1 cellular context compared by ENCODE assay signal in the genomic region with DNA sequence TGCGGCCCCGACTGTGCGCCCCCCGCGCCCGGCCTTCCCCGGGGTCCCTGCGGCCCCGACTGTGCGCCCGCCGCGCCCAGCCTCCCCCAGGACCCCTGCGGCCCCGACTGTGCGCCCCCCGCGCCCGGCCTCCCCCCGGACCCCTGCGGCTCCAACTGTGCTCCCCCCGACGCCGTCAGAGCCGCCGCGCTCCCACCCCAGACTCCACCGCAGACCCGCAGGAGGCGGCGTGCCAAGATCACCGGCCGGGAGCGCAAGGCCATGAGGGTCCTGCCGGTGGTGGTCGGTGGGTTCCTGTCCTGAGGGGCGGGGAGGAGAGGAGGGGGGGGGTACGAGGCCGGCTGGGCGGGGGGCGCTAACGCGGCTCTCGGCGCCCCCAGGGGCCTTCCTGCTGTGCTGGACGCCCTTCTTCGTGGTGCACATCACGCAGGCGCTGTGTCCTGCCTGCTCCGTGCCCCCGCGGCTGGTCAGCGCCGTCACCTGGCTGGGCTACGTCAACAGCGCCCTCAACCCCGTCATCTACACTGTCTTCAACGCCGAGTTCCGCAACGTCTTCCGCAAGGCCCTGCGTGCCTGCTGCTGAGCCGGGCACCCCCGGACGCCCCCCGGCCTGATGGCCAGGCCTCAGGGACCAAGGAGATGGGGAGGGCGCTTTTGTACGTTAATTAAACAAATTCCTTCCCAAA.
TF ChIP-seq lines count a peak whose summit lies in the region.

No MANE protein-coding gene starts in this region.

TF ChIP-seq in HepG2, 621 proteins besides CTCF, POLR2A, EP300 and RAD21:
- TF ChIP-seq, protein P1, sequence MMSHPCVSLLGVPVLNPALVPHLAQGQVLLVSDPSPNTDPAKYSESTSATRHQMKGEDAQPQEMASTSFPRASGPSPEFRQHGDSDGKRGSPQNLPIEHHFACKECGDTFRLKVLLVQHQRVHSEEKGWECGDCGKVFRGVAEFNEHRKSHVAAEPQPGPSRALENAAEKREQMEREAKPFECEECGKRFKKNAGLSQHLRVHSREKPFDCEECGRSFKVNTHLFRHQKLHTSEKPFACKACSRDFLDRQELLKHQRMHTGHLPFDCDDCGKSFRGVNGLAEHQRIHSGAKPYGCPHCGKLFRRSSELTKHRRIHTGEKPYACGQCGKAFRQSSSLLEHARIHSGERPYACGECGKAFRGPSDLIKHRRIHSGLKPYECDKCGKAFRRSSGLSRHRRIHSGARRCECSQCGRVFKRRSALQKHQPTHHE (CRISPR knock-in tag; IDR thresholded peaks at IDR 0.05; ENCODE audit: borderline replicate concordance) = no peak
- 0 out of 2 replicates have a peak, but pooled peaks have one; percentile 13 for TF ChIP-seq AKAP8 (CRISPR knock-in tag; IDR thresholded peaks at IDR 0.05)
- no peak for TF ChIP-seq ZNF460 (CRISPR knock-in tag; IDR thresholded peaks at IDR 0.05; ENCODE audit: borderline replicate concordance)
- TF ChIP-seq, protein P2, sequence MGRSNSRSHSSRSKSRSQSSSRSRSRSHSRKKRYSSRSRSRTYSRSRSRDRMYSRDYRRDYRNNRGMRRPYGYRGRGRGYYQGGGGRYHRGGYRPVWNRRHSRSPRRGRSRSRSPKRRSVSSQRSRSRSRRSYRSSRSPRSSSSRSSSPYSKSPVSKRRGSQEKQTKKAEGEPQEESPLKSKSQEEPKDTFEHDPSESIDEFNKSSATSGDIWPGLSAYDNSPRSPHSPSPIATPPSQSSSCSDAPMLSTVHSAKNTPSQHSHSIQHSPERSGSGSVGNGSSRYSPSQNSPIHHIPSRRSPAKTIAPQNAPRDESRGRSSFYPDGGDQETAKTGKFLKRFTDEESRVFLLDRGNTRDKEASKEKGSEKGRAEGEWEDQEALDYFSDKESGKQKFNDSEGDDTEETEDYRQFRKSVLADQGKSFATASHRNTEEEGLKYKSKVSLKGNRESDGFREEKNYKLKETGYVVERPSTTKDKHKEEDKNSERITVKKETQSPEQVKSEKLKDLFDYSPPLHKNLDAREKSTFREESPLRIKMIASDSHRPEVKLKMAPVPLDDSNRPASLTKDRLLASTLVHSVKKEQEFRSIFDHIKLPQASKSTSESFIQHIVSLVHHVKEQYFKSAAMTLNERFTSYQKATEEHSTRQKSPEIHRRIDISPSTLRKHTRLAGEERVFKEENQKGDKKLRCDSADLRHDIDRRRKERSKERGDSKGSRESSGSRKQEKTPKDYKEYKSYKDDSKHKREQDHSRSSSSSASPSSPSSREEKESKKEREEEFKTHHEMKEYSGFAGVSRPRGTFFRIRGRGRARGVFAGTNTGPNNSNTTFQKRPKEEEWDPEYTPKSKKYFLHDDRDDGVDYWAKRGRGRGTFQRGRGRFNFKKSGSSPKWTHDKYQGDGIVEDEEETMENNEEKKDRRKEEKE (IDR thresholded peaks at IDR 0.05) = no peak
- TF ChIP-seq ZNF75D (CRISPR knock-in tag; IDR thresholded peaks at IDR 0.05; ENCODE audit: borderline replicate concordance) = no peak
- no peak for TF ChIP-seq SSRP1 (CRISPR knock-in tag; IDR thresholded peaks at IDR 0.05)
- TF ChIP-seq PCBP1 (IDR thresholded peaks at IDR 0.05; ENCODE audit: borderline replicate concordance, low read depth, low read length) = 0 out of 2 replicates have a peak, but pooled peaks have one; percentile 15
TF ChIP-seq in HepG2: peak in this region for 2.
